10 cellular contexts compared by ENCODE assay signal in the genomic region with DNA sequence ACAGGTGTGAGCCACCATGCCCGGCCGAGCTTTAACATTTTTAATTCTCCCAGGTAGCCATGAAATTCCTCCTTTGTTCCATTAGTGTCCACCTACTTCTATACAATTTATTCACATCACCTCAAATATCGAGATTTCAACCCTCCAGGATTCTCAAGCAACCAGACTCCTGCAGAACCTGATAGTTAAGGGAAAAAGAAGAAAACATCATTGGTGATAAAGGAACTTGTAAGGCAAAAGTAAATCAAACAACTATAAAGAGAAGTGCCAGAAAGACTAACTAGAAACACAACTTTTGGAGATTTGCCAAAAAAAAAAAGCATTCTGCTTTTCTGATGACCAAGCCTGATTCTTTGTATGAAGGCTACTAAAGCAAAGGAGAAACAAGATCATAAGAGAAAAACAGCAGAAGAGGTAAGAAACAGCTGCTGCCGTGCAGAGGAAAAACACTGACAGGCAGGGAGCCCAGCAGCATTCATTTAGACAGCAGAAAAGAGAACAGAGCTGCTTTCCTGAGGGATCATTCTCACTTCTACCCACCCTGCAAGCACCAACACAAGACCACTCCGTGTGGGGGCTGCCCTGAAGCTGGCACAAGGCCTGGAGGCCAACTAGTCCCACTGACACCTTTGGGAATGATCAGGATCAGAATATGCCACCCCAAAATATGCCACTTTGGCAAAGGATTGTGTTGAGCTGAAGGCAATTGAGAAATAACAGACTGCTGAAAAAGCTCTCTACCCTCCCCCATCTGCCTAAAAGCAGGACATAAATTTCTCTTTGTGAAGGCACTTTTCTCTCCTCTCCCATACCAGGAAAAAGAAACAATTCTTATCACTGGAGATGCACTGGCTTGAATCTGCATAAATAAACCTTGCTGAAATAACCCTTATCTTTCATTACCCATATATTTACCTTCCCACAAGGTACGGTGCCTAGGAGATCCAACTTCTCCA.
A peak's percentile ranks its signal among the peaks of the same experiment; 100 is the strongest.
DNase-seq lines count a peak whose midpoint lies in the region; ATAC-seq and TF ChIP-seq lines count a peak whose summit lies in the region.
"Had no signal": no experiment of that assay in that cellular context is flagged by ENCODE, and none has a peak within 500 bp of the region (broad histone marks: within the 10 kb centered on the region; RNA-seq: fewer than 3 reads in every experiment).

No MANE protein-coding gene starts in this region.

- H3K4me1 ChIP-seq in mammary epithelial cell (ENCODE audit: insufficient read depth, low read length) (peaks cover 47% of the 10 kb centered on the region), lower lobe of right lung (peaks cover 51% of the 10 kb centered on the region)

- no peak overlapping the region for H3K4me3 Mint-ChIP-seq in activated CD4-positive, alpha-beta T cell treated with anti-CD3 and anti-CD28 coated beads, Interleukin-2, amount 10 ng/mL, durations not matched to agents 7 days and 5 days

- H3K36me3 ChIP-seq in mammary epithelial cell (ENCODE audit: insufficient read depth, low read length), result no peaks in the 10 kb centered on the region
- H3K36me3 ChIP-seq in lower lobe of right lung, result no peaks in the 10 kb centered on the region

- no peaks in the 10 kb centered on the region for H4K20me1 ChIP-seq in mammary epithelial cell (ENCODE audit: insufficient read depth, low read length)

- no TSS peak for BruUV-seq in mammary epithelial cell (replicated peaks; lab: Mats Ljungman, UMichigan)

- POLR2A ChIA-PET in activated CD4-positive, alpha-beta T cell treated with anti-CD3 and anti-CD28 coated beads, Interleukin-2, amount 10 ng/mL, durations not matched to agents 7 days and 5 days (lab: Charles Lee), result no interaction called here

- DNase-seq in NCI-H2196 (lab: John Stamatoyannopoulos, UW; ENCODE audit: unreplicated experiment) (peak; percentile 47), mammary epithelial cell (peak; percentile 37), lower lobe of right lung (no peak), AG08396 (ENCODE audit: low spot score) (no peak), NCI-H128 (lab: John Stamatoyannopoulos, UW; ENCODE audit: unreplicated experiment) (no peak)
- no peak for DNase-seq in activated CD4-positive, alpha-beta T cell treated with anti-CD3 and anti-CD28 coated beads, Interleukin-2, amount 10 ng/mL, durations not matched to agents 7 days and 5 days
- no peak for DNase-seq in activated naive CD4-positive, alpha-beta T cell treated with anti-CD3 and anti-CD28 coated beads, Interleukin-2, amount 50 U/mL, for 16 hours
- DNase-seq: activated CD4-positive, alpha-beta T cell treated with anti-CD3 and anti-CD28 coated beads, Interleukin-2, amount 50 U/mL, for 4 hours; NCI-H1048 had no signal

- H3K27me3 ChIP-seq in mammary epithelial cell (ENCODE audit: insufficient read depth, low read length) (no peaks in the 10 kb centered on the region), lower lobe of right lung (ENCODE audit: low read depth) (no peaks in the 10 kb centered on the region)

- dilution Hi-C loops in mammary epithelial cell (cut with HindIII; ENCODE audit: low sequenced_read_pairs), result no loop called here

- no peaks in the 10 kb centered on the region for H3K27me3 Mint-ChIP-seq in activated CD4-positive, alpha-beta T cell treated with anti-CD3 and anti-CD28 coated beads, Interleukin-2, amount 10 ng/mL, durations not matched to agents 7 days and 5 days

- H3K4me1 Mint-ChIP-seq in activated CD4-positive, alpha-beta T cell treated with anti-CD3 and anti-CD28 coated beads, Interleukin-2, amount 10 ng/mL, durations not matched to agents 7 days and 5 days, result no peaks in the 10 kb centered on the region

- H3K9ac ChIP-seq in mammary epithelial cell (ENCODE audit: insufficient read depth, low read length), result no peak overlapping the region

- no peak overlapping the region for H3K4me3 ChIP-seq in mammary epithelial cell (replicated peaks in 1 of 3; ENCODE audit: insufficient read depth in 1 of 3, low read depth in 2 of 3, low read length in 3 of 3)
- no peak overlapping the region for H3K4me3 ChIP-seq in lower lobe of right lung

- intact Hi-C loops in mammary epithelial cell (cut with micrococcal nuclease), result loop anchor here (2.0 kb wide), 1 partner anchor 17 kb away; no protein-coding TSS in a partner anchor
- intact Hi-C loops in lower lobe of right lung (cut with DNase I), result no loop called here

- H3K79me2 ChIP-seq in mammary epithelial cell (ENCODE audit: insufficient read depth, low read length), result no peaks in the 10 kb centered on the region

- H3K9me3 ChIP-seq in mammary epithelial cell (replicated peaks; ENCODE audit: insufficient read depth, low read length) (no peaks in the 10 kb centered on the region), lower lobe of right lung (no peaks in the 10 kb centered on the region)

- CTCF ChIA-PET in mammary epithelial cell (lab: Charles Lee; ENCODE audit: low non-redundant PET), result interaction anchor here (0.6 to 0.7 kb wide), 2 partner anchors 14 to 44 kb away, joined by 3 to 5 read pairs; no protein-coding TSS in a partner anchor
- CTCF ChIA-PET in activated CD4-positive, alpha-beta T cell treated with anti-CD3 and anti-CD28 coated beads, Interleukin-2, amount 10 ng/mL, durations not matched to agents 7 days and 5 days (lab: Charles Lee), result interaction anchor here (1.9 kb wide), 1 partner anchor 169 kb away, joined by 4 read pairs; no protein-coding TSS in a partner anchor

- peak overlapping the region; percentile 38 for H3K4me2 ChIP-seq in mammary epithelial cell (ENCODE audit: insufficient read depth, low read depth, low read length)

- peak overlapping the region; percentile 63 for H2AFZ ChIP-seq in mammary epithelial cell (ENCODE audit: low read depth, low read length)

- TF ChIP-seq CTCF in mammary epithelial cell (conservative IDR thresholded peaks at IDR 0.05 in 1 of 2, IDR thresholded peaks at IDR 0.05 in 1 of 2; ENCODE audit: extremely low read depth in 1 of 2, insufficient read depth in 1 of 2, low read depth in 1 of 2, low read length in 2 of 2) (no peak), lower lobe of right lung (IDR thresholded peaks at IDR 0.05) (no peak)

- no peaks in the 10 kb centered on the region for H3K36me3 Mint-ChIP-seq in activated CD4-positive, alpha-beta T cell treated with anti-CD3 and anti-CD28 coated beads, Interleukin-2, amount 10 ng/mL, durations not matched to agents 7 days and 5 days (ENCODE audit: low read depth)

- no peaks in the 10 kb centered on the region for H3K9me3 Mint-ChIP-seq in activated CD4-positive, alpha-beta T cell treated with anti-CD3 and anti-CD28 coated beads, Interleukin-2, amount 10 ng/mL, durations not matched to agents 7 days and 5 days

- WGBS in mammary epithelial cell (ENCODE audit: low coverage, missing lambda C conversion rate), result 18% methylated on average over 6 of the region's 6 CpGs

- ATAC-seq in lower lobe of right lung, result peak; percentile 23 to 29

- H3K27ac Mint-ChIP-seq in activated CD4-positive, alpha-beta T cell treated with anti-CD3 and anti-CD28 coated beads, Interleukin-2, amount 10 ng/mL, durations not matched to agents 7 days and 5 days, result no peak overlapping the region

- peak overlapping the region; percentile 54 for H3K27ac ChIP-seq in mammary epithelial cell (ENCODE audit: insufficient read depth, low read depth, low read length)
- H3K27ac ChIP-seq in lower lobe of right lung, result peak overlapping the region; percentile 74
- H3K27ac ChIP-seq in temporal lobe (ENCODE audit: low read depth, low read length), result peak overlapping the region; percentile 75

- in situ Hi-C loops in mammary epithelial cell (cut with MboI; ENCODE audit: low sequenced_read_pairs in 2 of 2), result no loop called here

Comparison
In these comparisons a context has a peak if more than half of its experiments do, and no peak if none do; other contexts are left out.
1. DNase-seq: peak in NCI-H2196 (single experiment) and mammary epithelial cell (single experiment); none in lower lobe of right lung (single experiment), AG08396 (single experiment), NCI-H128 (single experiment), activated CD4-positive, alpha-beta T cell treated with anti-CD3 and anti-CD28 coated beads, Interleukin-2, amount 10 ng/mL, durations not matched to agents 7 days and 5 days (single experiment) and activated naive CD4-positive, alpha-beta T cell treated with anti-CD3 and anti-CD28 coated beads, Interleukin-2, amount 50 U/mL, for 16 hours (single experiment).
2. Peak in every context shown above with its lines, with median percentiles within 50 percentile points of each other: H3K27ac ChIP-seq.